1 cellular context compared by ENCODE assay signal in the genomic region with DNA sequence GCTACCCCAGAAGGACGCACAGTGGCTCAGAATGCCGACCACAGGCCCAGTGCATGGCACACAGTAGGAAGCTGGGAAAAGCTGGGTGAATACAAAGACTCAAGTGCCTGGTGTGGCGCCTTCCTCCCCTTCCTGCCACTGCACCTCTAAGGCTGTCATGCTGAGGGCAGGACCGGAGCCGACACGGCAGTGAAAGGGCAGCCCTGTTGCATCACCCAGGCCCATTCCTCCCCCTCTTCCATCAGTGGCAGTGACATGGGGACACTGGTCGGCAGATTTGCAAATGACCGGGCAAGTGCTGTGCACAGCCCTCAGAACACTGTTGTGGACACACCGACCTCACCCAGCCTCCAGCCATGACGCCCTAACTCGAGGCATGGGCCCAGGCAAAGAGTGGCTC.
TF ChIP-seq lines count a peak whose summit lies in the region.

No MANE protein-coding gene starts in this region.

TF ChIP-seq in GM12878, 131 proteins besides CTCF, POLR2A, EP300 and RAD21 (continued from another document):
- TF ChIP-seq, protein P1, sequence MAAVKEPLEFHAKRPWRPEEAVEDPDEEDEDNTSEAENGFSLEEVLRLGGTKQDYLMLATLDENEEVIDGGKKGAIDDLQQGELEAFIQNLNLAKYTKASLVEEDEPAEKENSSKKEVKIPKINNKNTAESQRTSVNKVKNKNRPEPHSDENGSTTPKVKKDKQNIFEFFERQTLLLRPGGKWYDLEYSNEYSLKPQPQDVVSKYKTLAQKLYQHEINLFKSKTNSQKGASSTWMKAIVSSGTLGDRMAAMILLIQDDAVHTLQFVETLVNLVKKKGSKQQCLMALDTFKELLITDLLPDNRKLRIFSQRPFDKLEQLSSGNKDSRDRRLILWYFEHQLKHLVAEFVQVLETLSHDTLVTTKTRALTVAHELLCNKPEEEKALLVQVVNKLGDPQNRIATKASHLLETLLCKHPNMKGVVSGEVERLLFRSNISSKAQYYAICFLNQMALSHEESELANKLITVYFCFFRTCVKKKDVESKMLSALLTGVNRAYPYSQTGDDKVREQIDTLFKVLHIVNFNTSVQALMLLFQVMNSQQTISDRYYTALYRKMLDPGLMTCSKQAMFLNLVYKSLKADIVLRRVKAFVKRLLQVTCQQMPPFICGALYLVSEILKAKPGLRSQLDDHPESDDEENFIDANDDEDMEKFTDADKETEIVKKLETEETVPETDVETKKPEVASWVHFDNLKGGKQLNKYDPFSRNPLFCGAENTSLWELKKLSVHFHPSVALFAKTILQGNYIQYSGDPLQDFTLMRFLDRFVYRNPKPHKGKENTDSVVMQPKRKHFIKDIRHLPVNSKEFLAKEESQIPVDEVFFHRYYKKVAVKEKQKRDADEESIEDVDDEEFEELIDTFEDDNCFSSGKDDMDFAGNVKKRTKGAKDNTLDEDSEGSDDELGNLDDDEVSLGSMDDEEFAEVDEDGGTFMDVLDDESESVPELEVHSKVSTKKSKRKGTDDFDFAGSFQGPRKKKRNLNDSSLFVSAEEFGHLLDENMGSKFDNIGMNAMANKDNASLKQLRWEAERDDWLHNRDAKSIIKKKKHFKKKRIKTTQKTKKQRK (IDR thresholded peaks at IDR 0.05; ENCODE audit: low read depth, low read length) = no peak
- TF ChIP-seq POLR2AphosphoS2 (IDR thresholded peaks at IDR 0.05; ENCODE audit: low read depth, low read length) = no peak
- TF ChIP-seq, protein P2, sequence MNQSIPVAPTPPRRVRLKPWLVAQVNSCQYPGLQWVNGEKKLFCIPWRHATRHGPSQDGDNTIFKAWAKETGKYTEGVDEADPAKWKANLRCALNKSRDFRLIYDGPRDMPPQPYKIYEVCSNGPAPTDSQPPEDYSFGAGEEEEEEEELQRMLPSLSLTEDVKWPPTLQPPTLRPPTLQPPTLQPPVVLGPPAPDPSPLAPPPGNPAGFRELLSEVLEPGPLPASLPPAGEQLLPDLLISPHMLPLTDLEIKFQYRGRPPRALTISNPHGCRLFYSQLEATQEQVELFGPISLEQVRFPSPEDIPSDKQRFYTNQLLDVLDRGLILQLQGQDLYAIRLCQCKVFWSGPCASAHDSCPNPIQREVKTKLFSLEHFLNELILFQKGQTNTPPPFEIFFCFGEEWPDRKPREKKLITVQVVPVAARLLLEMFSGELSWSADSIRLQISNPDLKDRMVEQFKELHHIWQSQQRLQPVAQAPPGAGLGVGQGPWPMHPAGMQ (IDR thresholded peaks at IDR 0.05; ENCODE audit: borderline replicate concordance) = no peak
- TF ChIP-seq, protein P3, sequence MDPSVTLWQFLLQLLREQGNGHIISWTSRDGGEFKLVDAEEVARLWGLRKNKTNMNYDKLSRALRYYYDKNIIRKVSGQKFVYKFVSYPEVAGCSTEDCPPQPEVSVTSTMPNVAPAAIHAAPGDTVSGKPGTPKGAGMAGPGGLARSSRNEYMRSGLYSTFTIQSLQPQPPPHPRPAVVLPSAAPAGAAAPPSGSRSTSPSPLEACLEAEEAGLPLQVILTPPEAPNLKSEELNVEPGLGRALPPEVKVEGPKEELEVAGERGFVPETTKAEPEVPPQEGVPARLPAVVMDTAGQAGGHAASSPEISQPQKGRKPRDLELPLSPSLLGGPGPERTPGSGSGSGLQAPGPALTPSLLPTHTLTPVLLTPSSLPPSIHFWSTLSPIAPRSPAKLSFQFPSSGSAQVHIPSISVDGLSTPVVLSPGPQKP (IDR thresholded peaks at IDR 0.05; ENCODE audit: low read depth, low read length) = no peak
